ENCODE assay signal across 28 cellular contexts in genomic region chr5:131441184-131441583, GRCh38.
DNase-seq lines count a peak whose midpoint lies in the region; ATAC-seq and TF ChIP-seq lines count a peak whose summit lies in the region.
"Had no signal": no experiment of that assay in that cellular context is flagged by ENCODE, and none has a peak within 500 bp of the region (broad histone marks: within the 10 kb centered on the region; RNA-seq: fewer than 3 reads in every experiment).

No MANE protein-coding gene starts in this region.

- no peak overlapping the region for H3K4me3 Mint-ChIP-seq in activated CD8-positive, alpha-beta T cell treated with anti-CD3 and anti-CD28 coated beads for 36 hours
- H3K4me3 Mint-ChIP-seq in activated CD8-positive, alpha-beta T cell treated with anti-CD3 and anti-CD28 coated beads, Interleukin-2, amount 10 ng/mL, durations not matched to agents 7 days and 5 days = no peak overlapping the region
- H3K4me3 Mint-ChIP-seq in CD4-positive, CD25-positive, alpha-beta regulatory T cell = no peak overlapping the region
- H3K4me3 Mint-ChIP-seq: activated B cell treated with CpG ODN at 0.5 μM for 24 hours; activated CD4-positive, alpha-beta T cell treated with anti-CD3 and anti-CD28 coated beads, Interleukin-2, amount 10 ng/mL, durations not matched to agents 7 days and 5 days had no signal

- H3K27me3 Mint-ChIP-seq in activated CD8-positive, alpha-beta T cell treated with anti-CD3 and anti-CD28 coated beads for 36 hours = no peaks in the 10 kb centered on the region
- no peaks in the 10 kb centered on the region for H3K27me3 Mint-ChIP-seq in activated CD8-positive, alpha-beta T cell treated with anti-CD3 and anti-CD28 coated beads, Interleukin-2, amount 10 ng/mL, durations not matched to agents 7 days and 5 days (ENCODE audit: low read depth)
- H3K27me3 Mint-ChIP-seq in CD4-positive, CD25-positive, alpha-beta regulatory T cell = no peaks in the 10 kb centered on the region
- H3K27me3 Mint-ChIP-seq: activated B cell treated with CpG ODN at 0.5 μM for 24 hours; activated CD4-positive, alpha-beta T cell treated with anti-CD3 and anti-CD28 coated beads, Interleukin-2, amount 10 ng/mL, durations not matched to agents 7 days and 5 days had no signal

- H3K4me1 ChIP-seq in CD4-positive, CD25-positive, alpha-beta regulatory T cell (ENCODE audit: control insufficient read depth, insufficient read depth, low read length, poor library complexity, severe bottlenecking) = no peaks in the 10 kb centered on the region
- no peaks in the 10 kb centered on the region for H3K4me1 ChIP-seq in A673 (ENCODE audit: insufficient read depth, low read length, poor library complexity, severe bottlenecking)
- H3K4me1 ChIP-seq: Caco-2, HAP-1, SJCRH30, tibial artery had no signal

- no peak overlapping the region for H3K4me3 ChIP-seq in CD4-positive, CD25-positive, alpha-beta regulatory T cell (ENCODE audit: low read depth, low read length)
- no peak overlapping the region for H3K4me3 ChIP-seq in SK-N-MC
- no peak overlapping the region for H3K4me3 ChIP-seq in fibroblast of villous mesenchyme (ENCODE audit: low read depth, low read length)
- H3K4me3 ChIP-seq in A673 (ENCODE audit: low read depth, low read length, poor library complexity, severe bottlenecking) = no peak overlapping the region
- H3K4me3 ChIP-seq: ascending aorta, coronary artery, HAP-1, prostate gland, SJCRH30, tibial artery had no signal

- TF ChIP-seq CTCF in activated CD8-positive, alpha-beta T cell treated with anti-CD3 and anti-CD28 coated beads for 36 hours (IDR thresholded peaks at IDR 0.05) = no peak
- TF ChIP-seq CTCF in fibroblast of villous mesenchyme (IDR thresholded peaks at IDR 0.05; ENCODE audit: insufficient read depth, low read depth, low read length) = no peak
- no peak for TF ChIP-seq CTCF in A673 (conservative IDR thresholded peaks at IDR 0.05; ENCODE audit: low read depth, low read length)

- H3K9me3 Mint-ChIP-seq in activated CD8-positive, alpha-beta T cell treated with anti-CD3 and anti-CD28 coated beads for 36 hours = no peaks in the 10 kb centered on the region
- H3K9me3 Mint-ChIP-seq in activated CD8-positive, alpha-beta T cell treated with anti-CD3 and anti-CD28 coated beads, Interleukin-2, amount 10 ng/mL, durations not matched to agents 7 days and 5 days (ENCODE audit: insufficient read depth) = no peaks in the 10 kb centered on the region
- H3K9me3 Mint-ChIP-seq in CD4-positive, CD25-positive, alpha-beta regulatory T cell = peaks cover 0 to 2% (median 0%) of the 10 kb centered on the region in 7 donors
- H3K9me3 Mint-ChIP-seq: activated B cell treated with CpG ODN at 0.5 μM for 24 hours; activated CD4-positive, alpha-beta T cell treated with anti-CD3 and anti-CD28 coated beads, Interleukin-2, amount 10 ng/mL, durations not matched to agents 7 days and 5 days had no signal

- H3K4me1 Mint-ChIP-seq in activated CD8-positive, alpha-beta T cell treated with anti-CD3 and anti-CD28 coated beads for 36 hours (ENCODE audit: low read depth) = peaks cover 7% of the 10 kb centered on the region
- H3K4me1 Mint-ChIP-seq in activated CD8-positive, alpha-beta T cell treated with anti-CD3 and anti-CD28 coated beads, Interleukin-2, amount 10 ng/mL, durations not matched to agents 7 days and 5 days (ENCODE audit: low read depth) = no peaks in the 10 kb centered on the region
- H3K4me1 Mint-ChIP-seq in CD4-positive, CD25-positive, alpha-beta regulatory T cell = peaks cover 18 to 24% (median 21%) of the 10 kb centered on the region in 4 donors
- H3K4me1 Mint-ChIP-seq: activated B cell treated with CpG ODN at 0.5 μM for 24 hours; activated CD4-positive, alpha-beta T cell treated with anti-CD3 and anti-CD28 coated beads, Interleukin-2, amount 10 ng/mL, durations not matched to agents 7 days and 5 days had no signal

- no peaks in the 10 kb centered on the region for H3K9me3 ChIP-seq in CD4-positive, CD25-positive, alpha-beta regulatory T cell (ENCODE audit: control insufficient read depth in 2 of 2, low read length in 2 of 2)
- H3K9me3 ChIP-seq in SK-N-MC (ENCODE audit: low read depth, low read length) = no peaks in the 10 kb centered on the region
- H3K9me3 ChIP-seq in A673 (ENCODE audit: low read depth, low read length, poor library complexity, severe bottlenecking) = no peaks in the 10 kb centered on the region
- H3K9me3 ChIP-seq: ascending aorta, Caco-2, HAP-1, prostate gland, SJCRH30, tibial artery had no signal

- POLR2A ChIA-PET in activated CD8-positive, alpha-beta T cell treated with anti-CD3 and anti-CD28 coated beads for 36 hours (lab: Charles Lee) = interaction anchor here (0.7 kb wide), 1 partner anchor 122 kb away, joined by 3 read pairs; no protein-coding TSS in a partner anchor
- POLR2A ChIA-PET in activated CD8-positive, alpha-beta T cell treated with anti-CD3 and anti-CD28 coated beads, Interleukin-2, amount 10 ng/mL, durations not matched to agents 7 days and 5 days (lab: Charles Lee) = no interaction called here
- POLR2A ChIA-PET in A673 (lab: Charles Lee; ENCODE audit: low non-redundant PET) = no interaction called here

- no peak overlapping the region for H3K9ac ChIP-seq in SK-N-MC (ENCODE audit: insufficient read length)

- intact Hi-C loops in activated CD8-positive, alpha-beta T cell treated with anti-CD3 and anti-CD28 coated beads for 36 hours (cut with micrococcal nuclease) = no loop called here
- intact Hi-C loops in A673 (cut with micrococcal nuclease; ENCODE audit: unreplicated experiment) = no loop called here

- H3K36me3 Mint-ChIP-seq in activated CD8-positive, alpha-beta T cell treated with anti-CD3 and anti-CD28 coated beads for 36 hours (ENCODE audit: low read depth) = peaks cover 46% of the 10 kb centered on the region
- peaks cover 55% of the 10 kb centered on the region for H3K36me3 Mint-ChIP-seq in activated CD8-positive, alpha-beta T cell treated with anti-CD3 and anti-CD28 coated beads, Interleukin-2, amount 10 ng/mL, durations not matched to agents 7 days and 5 days (ENCODE audit: low read depth)
- H3K36me3 Mint-ChIP-seq in CD4-positive, CD25-positive, alpha-beta regulatory T cell = peaks cover 54% of the 10 kb centered on the region

- H3K27ac Mint-ChIP-seq in activated CD8-positive, alpha-beta T cell treated with anti-CD3 and anti-CD28 coated beads for 36 hours = peak overlapping the region; percentile 49
- H3K27ac Mint-ChIP-seq in activated CD8-positive, alpha-beta T cell treated with anti-CD3 and anti-CD28 coated beads, Interleukin-2, amount 10 ng/mL, durations not matched to agents 7 days and 5 days = no peak overlapping the region
- H3K27ac Mint-ChIP-seq in CD4-positive, CD25-positive, alpha-beta regulatory T cell = peak overlapping the region; percentile 5 to 28 (median 26)
- H3K27ac Mint-ChIP-seq: activated CD4-positive, alpha-beta T cell treated with anti-CD3 and anti-CD28 coated beads, Interleukin-2, amount 10 ng/mL, durations not matched to agents 7 days and 5 days had no signal

- BruUV-seq in A673 (replicated peaks; lab: Mats Ljungman, UMichigan) = no TSS peak

- no peak for ATAC-seq in activated CD8-positive, alpha-beta T cell treated with anti-CD3 and anti-CD28 coated beads for 36 hours
- no peak for ATAC-seq in activated CD8-positive, alpha-beta T cell treated with anti-CD3 and anti-CD28 coated beads, Interleukin-2, amount 10 ng/mL, durations not matched to agents 7 days and 5 days
- ATAC-seq in CD4-positive, CD25-positive, alpha-beta regulatory T cell (ENCODE audit: low read depth in 2 of 2) = no peak
- ATAC-seq: HepG2, left lobe of liver, sciatic nerve had no signal

- CTCF ChIA-PET in activated CD8-positive, alpha-beta T cell treated with anti-CD3 and anti-CD28 coated beads for 36 hours (lab: Charles Lee) = interaction anchor here (1.2 to 1.4 kb wide), 2 partner anchors 34 to 622 kb away, joined by 3 to 4 read pairs; no protein-coding TSS in a partner anchor
- CTCF ChIA-PET in activated CD8-positive, alpha-beta T cell treated with anti-CD3 and anti-CD28 coated beads, Interleukin-2, amount 10 ng/mL, durations not matched to agents 7 days and 5 days (lab: Charles Lee) = interaction anchor here (1.1 to 1.8 kb wide), 2 partner anchors 18 to 22 kb away, joined by 3 to 6 read pairs; no protein-coding TSS in a partner anchor
- CTCF ChIA-PET in A673 (lab: Charles Lee) = no interaction called here

- peaks cover 89% of the 10 kb centered on the region for H3K36me3 ChIP-seq in CD4-positive, CD25-positive, alpha-beta regulatory T cell (ENCODE audit: control insufficient read depth, insufficient read depth, low read length)
- peaks cover 50% of the 10 kb centered on the region for H3K36me3 ChIP-seq in SK-N-MC (ENCODE audit: insufficient read depth, low read length)
- peaks cover 33% of the 10 kb centered on the region for H3K36me3 ChIP-seq in A673 (ENCODE audit: insufficient read depth, low read length, poor library complexity, severe bottlenecking)

- no peak overlapping the region for H3K27ac ChIP-seq in CD4-positive, CD25-positive, alpha-beta regulatory T cell (ENCODE audit: insufficient read depth, low read length, poor library complexity, severe bottlenecking)
- H3K27ac ChIP-seq in SK-N-MC (no peak overlapping the region), A673 (ENCODE audit: low read depth, low read length, poor library complexity, severe bottlenecking) (no peak overlapping the region)
- H3K27ac ChIP-seq: ascending aorta, coronary artery, prostate gland, SJCRH30, tibial artery had no signal

- no peaks in the 10 kb centered on the region for H3K27me3 ChIP-seq in CD4-positive, CD25-positive, alpha-beta regulatory T cell (ENCODE audit: control insufficient read depth, insufficient read depth, low read length)
- no peaks in the 10 kb centered on the region for H3K27me3 ChIP-seq in A673 (replicated peaks; ENCODE audit: insufficient read depth, low read depth, low read length, poor library complexity)
- H3K27me3 ChIP-seq: ascending aorta, SJCRH30, tibial artery had no signal

- DNase-seq in activated CD8-positive, alpha-beta T cell treated with anti-CD3 and anti-CD28 coated beads for 36 hours = no peak
- DNase-seq in activated CD8-positive, alpha-beta T cell treated with anti-CD3 and anti-CD28 coated beads, Interleukin-2, amount 10 ng/mL, durations not matched to agents 7 days and 5 days = no peak
- no peak for DNase-seq in CD4-positive, CD25-positive, alpha-beta regulatory T cell
- DNase-seq in SK-N-MC (ENCODE audit: low read depth, low spot score) (peak; percentile 50), fibroblast of villous mesenchyme (ENCODE audit: low read depth) (peak; percentile 9), T-helper 1 cell (no peak), A673 (ENCODE audit: low spot score) (no peak), cerebellar cortex (ENCODE audit: low spot score) (no peak)
- DNase-seq: activated B cell treated with CpG ODN at 0.5 μM for 24 hours; activated CD4-positive, alpha-beta T cell treated with anti-CD3 and anti-CD28 coated beads, Interleukin-2, amount 10 ng/mL, durations not matched to agents 7 days and 5 days; activated naive CD4-positive, alpha-beta T cell treated with anti-CD3 and anti-CD28 coated beads, Interleukin-2, amount 50 U/mL, for 16 hours; Caco-2; effector CD8-positive, alpha-beta T cell; GDM1; MM.1S; NCI-H1105 treated with DMSO at 0.1 percent for 48 hours; NCI-H2081; NCI-H82; occipital lobe; SJCRH30; tibial artery had no signal

Comparison
In these comparisons a context has a peak if more than half of its experiments do, and no peak if none do; other contexts are left out.
1. DNase-seq: peak in SK-N-MC (single experiment) and fibroblast of villous mesenchyme (single experiment); none in activated CD8-positive, alpha-beta T cell treated with anti-CD3 and anti-CD28 coated beads for 36 hours (single experiment), activated CD8-positive, alpha-beta T cell treated with anti-CD3 and anti-CD28 coated beads, Interleukin-2, amount 10 ng/mL, durations not matched to agents 7 days and 5 days (single experiment), CD4-positive, CD25-positive, alpha-beta regulatory T cell (0 of 3), T-helper 1 cell (0 of 5), A673 (single experiment) and cerebellar cortex (single experiment).